Comparison of ENCODE assay signal across 8 cellular contexts in the genomic region with DNA sequence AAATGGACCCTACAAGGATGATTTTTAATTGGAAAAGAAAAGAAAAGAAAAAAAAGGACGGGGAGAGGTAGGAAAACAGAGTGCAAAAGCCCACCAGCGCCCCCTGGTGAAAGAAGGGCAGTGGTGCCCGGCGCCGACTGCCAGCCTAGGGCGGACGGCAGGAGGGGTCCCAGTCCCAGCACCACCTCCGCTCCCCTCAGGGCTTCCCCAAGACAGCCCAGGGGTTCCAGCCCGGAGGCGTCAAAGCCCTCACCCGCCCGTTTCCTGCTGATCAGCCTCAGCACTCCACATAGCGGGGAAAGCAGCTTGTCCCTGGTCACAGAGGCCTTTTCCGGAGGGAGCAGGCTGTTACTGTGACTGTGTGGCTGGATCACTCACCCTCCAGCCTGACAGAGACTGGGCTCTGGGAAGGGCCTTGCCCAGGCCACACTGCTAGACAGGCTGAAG.
DNase-seq lines count a peak whose midpoint lies in the region; ATAC-seq and TF ChIP-seq lines count a peak whose summit lies in the region.

No MANE protein-coding gene starts in this region.

- in situ Hi-C loops in KBM-7 (cut with MboI; ENCODE audit: low pct_unique_long_range_greater_than_20kb, low sequenced_read_pairs) (loop anchor here (10.0 kb wide), 1 partner anchor 376 kb away; no protein-coding TSS in a partner anchor), SK-MEL-5 (cut with HindIII; ENCODE audit: low pct_unique_long_range_greater_than_20kb, low sequenced_read_pairs) (no loop called here), mammary epithelial cell (cut with MboI; ENCODE audit: low sequenced_read_pairs in 2 of 2) (loop anchor here in 1 of 2 donors (5.0 kb wide), 1 partner anchor 374 kb away; no protein-coding TSS in a partner anchor)

- H3K4me1 Mint-ChIP-seq in stimulated activated naive B cell treated with anti-CD40 and anti-IgM and Interleukin-4, amounts not matched to agents 10 μg/mL and 1 μg/mL and 100 μg/mL, for 72 hours, result peaks cover 3 to 6% of the 10 kb centered on the region in 2 donors

- dilution Hi-C loops in mammary epithelial cell (cut with HindIII; ENCODE audit: low sequenced_read_pairs), result no loop called here

- H3K27ac Mint-ChIP-seq in stimulated activated naive B cell treated with anti-CD40 and anti-IgM and Interleukin-4, amounts not matched to agents 10 μg/mL and 1 μg/mL and 100 μg/mL, for 72 hours, result no peak overlapping the region

- no peaks in the 10 kb centered on the region for H3K9me3 ChIP-seq in mammary epithelial cell (replicated peaks; ENCODE audit: insufficient read depth, low read length)

- intact Hi-C loops in mammary epithelial cell (cut with micrococcal nuclease), result loop anchor here (1.0 kb wide), 2 partner anchors 297 to 376 kb away; no protein-coding TSS in a partner anchor

- CTCF ChIA-PET in mammary epithelial cell (lab: Charles Lee; ENCODE audit: low non-redundant PET), result no interaction called here

- H2AFZ ChIP-seq in mammary epithelial cell (ENCODE audit: low read depth, low read length), result no peak overlapping the region

- H3K36me3 Mint-ChIP-seq in stimulated activated naive B cell treated with anti-CD40 and anti-IgM and Interleukin-4, amounts not matched to agents 10 μg/mL and 1 μg/mL and 100 μg/mL, for 72 hours, result no peaks in the 10 kb centered on the region

- H3K4me3 Mint-ChIP-seq in stimulated activated naive B cell treated with anti-CD40 and anti-IgM and Interleukin-4, amounts not matched to agents 10 μg/mL and 1 μg/mL and 100 μg/mL, for 72 hours, result no peak overlapping the region

- H3K9ac ChIP-seq in mammary epithelial cell (ENCODE audit: insufficient read depth, low read length), result no peak overlapping the region

- H3K79me2 ChIP-seq in mammary epithelial cell (ENCODE audit: insufficient read depth, low read length), result no peaks in the 10 kb centered on the region

- ATAC-seq in left lobe of liver, result peak; percentile 82
- no peak for ATAC-seq in stimulated activated naive B cell treated with anti-CD40 and anti-IgM and Interleukin-4, amounts not matched to agents 10 μg/mL and 1 μg/mL and 100 μg/mL, for 72 hours (replicated peaks)

- peaks cover 6% of the 10 kb centered on the region for H3K4me1 ChIP-seq in mammary epithelial cell (ENCODE audit: insufficient read depth, low read length)

- DNase-seq in activated T-cell treated with anti-CD3 and anti-CD28 coated beads for 48 hours (ENCODE audit: low read depth), result peak; percentile 50
- no peak for DNase-seq in activated T-cell treated with anti-CD3 and anti-CD28 coated beads for 4 hours
- DNase-seq in KBM-7, result peak; percentile 70
- DNase-seq in SK-MEL-5 (ENCODE audit: low read depth, low spot score), result peak; percentile 53
- no peak for DNase-seq in mammary epithelial cell
- peak; percentile 57 for DNase-seq in left lobe of liver (ENCODE audit: low spot score)
- peak; percentile 27 for DNase-seq in stimulated activated naive B cell treated with anti-CD40 and anti-IgM and Interleukin-4, amounts not matched to agents 10 μg/mL and 1 μg/mL and 100 μg/mL, for 72 hours
- DNase-seq in putamen (ENCODE audit: low spot score), result no peak

- no peaks in the 10 kb centered on the region for H3K36me3 ChIP-seq in mammary epithelial cell (ENCODE audit: insufficient read depth, low read length)

- TF ChIP-seq CTCF in mammary epithelial cell (conservative IDR thresholded peaks at IDR 0.05 in 1 of 2, IDR thresholded peaks at IDR 0.05 in 1 of 2; ENCODE audit: extremely low read depth in 1 of 2, insufficient read depth in 1 of 2, low read depth in 1 of 2, low read length in 2 of 2), result peak; percentile 72 to 88

- 16% methylated on average over 7 of the region's 14 CpGs for WGBS in mammary epithelial cell (ENCODE audit: low coverage, missing lambda C conversion rate)

- H3K9me3 Mint-ChIP-seq in stimulated activated naive B cell treated with anti-CD40 and anti-IgM and Interleukin-4, amounts not matched to agents 10 μg/mL and 1 μg/mL and 100 μg/mL, for 72 hours, result no peaks in the 10 kb centered on the region

- no peaks in the 10 kb centered on the region for H3K27me3 ChIP-seq in mammary epithelial cell (ENCODE audit: insufficient read depth, low read length)

- H4K20me1 ChIP-seq in mammary epithelial cell (ENCODE audit: insufficient read depth, low read length), result no peaks in the 10 kb centered on the region

- no peak overlapping the region for H3K4me3 ChIP-seq in mammary epithelial cell (replicated peaks in 1 of 3; ENCODE audit: insufficient read depth in 1 of 3, low read depth in 2 of 3, low read length in 3 of 3)

- no TSS peak for BruUV-seq in mammary epithelial cell (replicated peaks; lab: Mats Ljungman, UMichigan)

- no peak overlapping the region for H3K27ac ChIP-seq in mammary epithelial cell (ENCODE audit: insufficient read depth, low read depth, low read length)

- no peak overlapping the region for H3K4me2 ChIP-seq in mammary epithelial cell (ENCODE audit: insufficient read depth, low read depth, low read length)

- H3K27me3 Mint-ChIP-seq in stimulated activated naive B cell treated with anti-CD40 and anti-IgM and Interleukin-4, amounts not matched to agents 10 μg/mL and 1 μg/mL and 100 μg/mL, for 72 hours, result peaks cover 12 to 13% of the 10 kb centered on the region in 2 donors

Comparison
In these comparisons a context has a peak if more than half of its experiments do, and no peak if none do; other contexts are left out.
1. DNase-seq: peak in activated T-cell treated with anti-CD3 and anti-CD28 coated beads for 48 hours (single experiment), KBM-7 (single experiment), SK-MEL-5 (single experiment), left lobe of liver (single experiment) and stimulated activated naive B cell treated with anti-CD40 and anti-IgM and Interleukin-4, amounts not matched to agents 10 μg/mL and 1 μg/mL and 100 μg/mL, for 72 hours (single experiment); none in activated T-cell treated with anti-CD3 and anti-CD28 coated beads for 4 hours (single experiment), mammary epithelial cell (single experiment) and putamen (single experiment).